8 cellular contexts compared by ENCODE assay signal in genomic region chr1:155050560-155051341, GRCh38. TPM values are rescaled to one million over a fixed set of nuclear protein-coding genes. Genes with fewer than 3 reads are reported as not detected.
DNase-seq lines count a peak whose midpoint lies in the region; ATAC-seq and TF ChIP-seq lines count a peak whose summit lies in the region.

ADAM15 (plus strand) TSS chr1:155051316; CDS start chr1:155051387, 71 bp downstream.

- intact Hi-C loops in ovary (cut with DNase I) = loop anchor here in 3 of 4 donors (5.0 to 10.0 kb wide), 4 partner anchors 33 to 486 kb away; partner anchors contain the start of genes CHRNB2 (in 1 of the 3), CKS1B (in 1 of the 3) and SHC1 (in 1 of the 3)

- WGBS in ovary, 3 donors = 0 to 1% (median 1%) methylated on average over 36 to 95 of the region's 99 CpGs
- WGBS in thymus = 1% methylated on average over 99 of the region's 99 CpGs

- H3K4me1 ChIP-seq in ovary (ENCODE audit: insufficient read depth) (peaks cover 6% of the 10 kb centered on the region), thymus (ENCODE audit: control insufficient read depth, insufficient read depth, low read length) (peaks cover 16% of the 10 kb centered on the region)

- ATAC-seq in GM21619 (IDR thresholded peaks at IDR 0.05; ENCODE audit: unreplicated experiment) (peak; percentile 59), SK-N-SH treated with all-trans-retinoic acid at 6 μM for 48 hours (peak; percentile 71)
- peak; percentile 81 to 89 for ATAC-seq in activated naive CD4-positive, alpha-beta T cell treated with anti-CD3 and anti-CD28 coated beads, Interleukin-2, amount 50 U/mL, for 72 hours

- peak within 1 kb of the TSS; percentile 91 for H3K4me3 Mint-ChIP-seq in glutamatergic neuron (ENCODE audit: unreplicated experiment)

- peak within 1 kb of the TSS; percentile 33 to 81 for H3K27ac ChIP-seq in ovary
- peak within 1 kb of the TSS; percentile 68 for H3K27ac ChIP-seq in thymus (ENCODE audit: low read depth)

- TF ChIP-seq CTCF in LNCAP (IDR thresholded peaks at IDR 0.05) = peak; percentile 99
- TF ChIP-seq CTCF in glutamatergic neuron (IDR thresholded peaks at IDR 0.05; ENCODE audit: partially characterized antibody, unreplicated experiment) = peak; percentile 97
- peak; percentile 40 to 91 (median 78) for TF ChIP-seq CTCF in ovary (IDR thresholded peaks at IDR 0.05)

- no peak for TF ChIP-seq POLR2A in ovary (IDR thresholded peaks at IDR 0.05)

- H3K4me1 Mint-ChIP-seq in glutamatergic neuron (ENCODE audit: low read depth, unreplicated experiment) = peaks cover 12% of the 10 kb centered on the region

- no peaks in the 10 kb centered on the region for H3K9me3 ChIP-seq in ovary
- no peaks in the 10 kb centered on the region for H3K9me3 ChIP-seq in thymus (ENCODE audit: control insufficient read depth)

- DNase-seq in DMS153 (lab: John Stamatoyannopoulos, UW) (peak; percentile 88), glutamatergic neuron (peak; percentile 95), ovary (peak; percentile 73 to 87 (median 84))
- peak; percentile 85 to 91 for DNase-seq in activated naive CD4-positive, alpha-beta T cell treated with anti-CD3 and anti-CD28 coated beads, Interleukin-2, amount 50 U/mL, for 72 hours (ENCODE audit: low spot score in 2 of 2)

- no peaks in the 10 kb centered on the region for H3K36me3 ChIP-seq in ovary
- no peaks in the 10 kb centered on the region for H3K36me3 ChIP-seq in thymus (ENCODE audit: control insufficient read depth, insufficient read depth)

- H3K27me3 ChIP-seq in ovary (no peaks in the 10 kb centered on the region), thymus (ENCODE audit: control insufficient read depth, insufficient read depth) (peaks cover 29% of the 10 kb centered on the region)

- no peak for TF ChIP-seq EP300 in ovary (IDR thresholded peaks at IDR 0.05)

- H3K4me3 ChIP-seq in ovary (peak within 1 kb of the TSS; percentile 82), thymus (ENCODE audit: low read length) (peak within 1 kb of the TSS; percentile 60)

- H3K27me3 Mint-ChIP-seq in glutamatergic neuron (ENCODE audit: unreplicated experiment) = peaks cover 6% of the 10 kb centered on the region

- no peaks in the 10 kb centered on the region for H3K36me3 Mint-ChIP-seq in activated naive CD4-positive, alpha-beta T cell treated with anti-CD3 and anti-CD28 coated beads, Interleukin-2, amount 50 U/mL, for 72 hours
- no peaks in the 10 kb centered on the region for H3K36me3 Mint-ChIP-seq in glutamatergic neuron (ENCODE audit: unreplicated experiment)

- peak within 1 kb of the TSS; percentile 29 to 75 for H3K27ac Mint-ChIP-seq in activated naive CD4-positive, alpha-beta T cell treated with anti-CD3 and anti-CD28 coated beads, Interleukin-2, amount 50 U/mL, for 72 hours
- H3K27ac Mint-ChIP-seq in glutamatergic neuron (ENCODE audit: unreplicated experiment) = peak within 1 kb of the TSS; percentile 43

- H3K9me3 Mint-ChIP-seq in activated naive CD4-positive, alpha-beta T cell treated with anti-CD3 and anti-CD28 coated beads, Interleukin-2, amount 50 U/mL, for 72 hours = no peaks in the 10 kb centered on the region
- H3K9me3 Mint-ChIP-seq in glutamatergic neuron (ENCODE audit: unreplicated experiment) = peaks cover 2% of the 10 kb centered on the region

TF ChIP-seq in SK-N-SH treated with all-trans-retinoic acid at 6 μM for 48 hours, 23 proteins besides CTCF, POLR2A, EP300 and RAD21:
- TF ChIP-seq ZC3H10 (CRISPR knock-in tag; IDR thresholded peaks at IDR 0.05) (no peak), GLIS3 (CRISPR knock-in tag; IDR thresholded peaks at IDR 0.05) (no peak), BACH2 (CRISPR knock-in tag; IDR thresholded peaks at IDR 0.05; ENCODE audit: borderline replicate concordance) (no peak), PATZ1 (CRISPR knock-in tag; IDR thresholded peaks at IDR 0.05; ENCODE audit: borderline replicate concordance) (no peak), ZFP3 (CRISPR knock-in tag; IDR thresholded peaks at IDR 0.05) (no peak)
- TF ChIP-seq, protein P1, sequence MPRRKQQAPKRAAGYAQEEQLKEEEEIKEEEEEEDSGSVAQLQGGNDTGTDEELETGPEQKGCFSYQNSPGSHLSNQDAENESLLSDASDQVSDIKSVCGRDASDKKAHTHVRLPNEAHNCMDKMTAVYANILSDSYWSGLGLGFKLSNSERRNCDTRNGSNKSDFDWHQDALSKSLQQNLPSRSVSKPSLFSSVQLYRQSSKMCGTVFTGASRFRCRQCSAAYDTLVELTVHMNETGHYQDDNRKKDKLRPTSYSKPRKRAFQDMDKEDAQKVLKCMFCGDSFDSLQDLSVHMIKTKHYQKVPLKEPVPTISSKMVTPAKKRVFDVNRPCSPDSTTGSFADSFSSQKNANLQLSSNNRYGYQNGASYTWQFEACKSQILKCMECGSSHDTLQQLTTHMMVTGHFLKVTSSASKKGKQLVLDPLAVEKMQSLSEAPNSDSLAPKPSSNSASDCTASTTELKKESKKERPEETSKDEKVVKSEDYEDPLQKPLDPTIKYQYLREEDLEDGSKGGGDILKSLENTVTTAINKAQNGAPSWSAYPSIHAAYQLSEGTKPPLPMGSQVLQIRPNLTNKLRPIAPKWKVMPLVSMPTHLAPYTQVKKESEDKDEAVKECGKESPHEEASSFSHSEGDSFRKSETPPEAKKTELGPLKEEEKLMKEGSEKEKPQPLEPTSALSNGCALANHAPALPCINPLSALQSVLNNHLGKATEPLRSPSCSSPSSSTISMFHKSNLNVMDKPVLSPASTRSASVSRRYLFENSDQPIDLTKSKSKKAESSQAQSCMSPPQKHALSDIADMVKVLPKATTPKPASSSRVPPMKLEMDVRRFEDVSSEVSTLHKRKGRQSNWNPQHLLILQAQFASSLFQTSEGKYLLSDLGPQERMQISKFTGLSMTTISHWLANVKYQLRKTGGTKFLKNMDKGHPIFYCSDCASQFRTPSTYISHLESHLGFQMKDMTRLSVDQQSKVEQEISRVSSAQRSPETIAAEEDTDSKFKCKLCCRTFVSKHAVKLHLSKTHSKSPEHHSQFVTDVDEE (CRISPR knock-in tag; IDR thresholded peaks at IDR 0.05) = peak; percentile 13; the same call in 1 of the 2 replicates

RNA-seq across cellular contexts. Expression of gene ADAM15, which starts in this region (rescaled TPM):
- 10 to 100 TPM; 49.9 to 52.8 TPM for total RNA-seq in activated naive CD4-positive, alpha-beta T cell treated with anti-CD3 and anti-CD28 coated beads, Interleukin-2, amount 50 U/mL, for 72 hours
- 7.6 TPM for total RNA-seq in glutamatergic neuron (ENCODE audit: unreplicated experiment)
- 100 to 1,000 TPM in 1 of 7 donors, 10 to 100 TPM in 6; 34.8 to 149 (median 67.8) TPM for total RNA-seq in ovary
- polyA plus RNA-seq in ovary = 10 to 100 TPM; 17.0 to 61.7 TPM
- 91.5 TPM for polyA plus RNA-seq in thymus

Comparison
In these comparisons a context has a peak if more than half of its experiments do, and no peak if none do; other contexts are left out.
1. Peak in every context shown above with its lines: DNase-seq, ATAC-seq, H3K4me3 ChIP-seq and H3K27ac ChIP-seq.